ENCODE assay signal across 16 cellular contexts in genomic region chr20:62208805-62209755, GRCh38. TPM values are rescaled to one million over a fixed set of nuclear protein-coding genes. Genes with fewer than 3 reads are reported as not detected.
DNase-seq lines count a peak whose midpoint lies in the region; ATAC-seq and TF ChIP-seq lines count a peak whose summit lies in the region.
"Had no signal": no experiment of that assay in that cellular context is flagged by ENCODE, and none has a peak within 500 bp of the region (broad histone marks: within the 10 kb centered on the region; RNA-seq: fewer than 3 reads in every experiment).

No MANE protein-coding gene starts in this region.

- CTCF ChIA-PET in MCF 10A (lab: Yijun Ruan, JAX): interaction anchor here (0.6 to 1.0 kb wide), 4 partner anchors 13 to 446 kb away, joined by 3 to 6 read pairs (median 4); no protein-coding TSS in a partner anchor
- CTCF ChIA-PET in PC-9 (lab: Charles Lee): no interaction called here

- no peak for TF ChIP-seq POLR2A in breast epithelium (IDR thresholded peaks at IDR 0.05)

- H3K4me2 ChIP-seq in PC-9: 0 out of 2 replicates have a peak overlapping the region, but pooled peaks have one; percentile 2

- H3K4me3 ChIP-seq in breast epithelium: no peak overlapping the region
- no peak overlapping the region for H3K4me3 ChIP-seq in PC-9
- no peak overlapping the region for H3K4me3 ChIP-seq in endodermal cell (ENCODE audit: low read length)
- no peak overlapping the region for H3K4me3 ChIP-seq in psoas muscle
- H3K4me3 ChIP-seq: heart right ventricle, right lobe of liver, SJSA1, thyroid gland had no signal

- no peak overlapping the region for H3K4me3 Mint-ChIP-seq in MCF 10A (ENCODE audit: unreplicated experiment)
- no peak overlapping the region for H3K4me3 Mint-ChIP-seq in endodermal cell
- H3K4me3 Mint-ChIP-seq: activated naive CD8-positive, alpha-beta T cell had no signal

- ATAC-seq in psoas muscle: peak; percentile 80 to 91 (median 88)
- ATAC-seq: heart right ventricle had no signal

- H4K20me1 ChIP-seq in PC-9 (ENCODE audit: insufficient read depth): peaks cover 18% of the 10 kb centered on the region

- H3K79me2 ChIP-seq in PC-9 (ENCODE audit: low read depth): no peaks in the 10 kb centered on the region

- peak; percentile 9 for TF ChIP-seq CTCF in MCF 10A (IDR thresholded peaks at IDR 0.05; ENCODE audit: unreplicated experiment)
- no peak for TF ChIP-seq CTCF in breast epithelium (IDR thresholded peaks at IDR 0.05)
- peak; percentile 52; the same call in 1 of the 2 replicates for TF ChIP-seq CTCF in PC-9 (conservative IDR thresholded peaks at IDR 0.05)
- peak; percentile 38 for TF ChIP-seq CTCF in endodermal cell (conservative IDR thresholded peaks at IDR 0.05)
- TF ChIP-seq CTCF in psoas muscle (IDR thresholded peaks at IDR 0.05): peak; percentile 41

- H3K9me3 Mint-ChIP-seq in MCF 10A (ENCODE audit: unreplicated experiment): no peaks in the 10 kb centered on the region
- no peaks in the 10 kb centered on the region for H3K9me3 Mint-ChIP-seq in endodermal cell

- H3K36me3 ChIP-seq in breast epithelium (no peaks in the 10 kb centered on the region), PC-9 (ENCODE audit: low read depth) (no peaks in the 10 kb centered on the region), endodermal cell (ENCODE audit: control insufficient read depth, insufficient read depth, low read length) (no peaks in the 10 kb centered on the region), psoas muscle (ENCODE audit: insufficient read depth in 1 of 2, low read depth in 1 of 2) (no peaks in the 10 kb centered on the region)
- H3K36me3 ChIP-seq: right lobe of liver, SJSA1, thyroid gland had no signal

- POLR2A ChIA-PET in MCF 10A (lab: Yijun Ruan, JAX): no interaction called here
- POLR2A ChIA-PET in PC-9 (lab: Charles Lee; ENCODE audit: unreplicated experiment): interaction anchor here (0.7 kb wide), 2 partner anchors 179 to 192 kb away, joined by 3 to 10 read pairs; no protein-coding TSS in a partner anchor

- H3K27me3 ChIP-seq in breast epithelium: peaks cover 6 to 30% of the 10 kb centered on the region in 2 donors
- H3K27me3 ChIP-seq in PC-9 (ENCODE audit: insufficient read depth, low read depth): peaks cover 10% of the 10 kb centered on the region
- H3K27me3 ChIP-seq in endodermal cell (ENCODE audit: control insufficient read depth, insufficient read depth, low read length, poor library complexity, severe bottlenecking): peaks cover under 1% of the 10 kb centered on the region
- H3K27me3 ChIP-seq in psoas muscle (ENCODE audit: insufficient read depth in 3 of 3, low read length in 2 of 3): peaks cover 0 to 25% (median 9%) of the 10 kb centered on the region in 3 donors
- H3K27me3 ChIP-seq: right lobe of liver, thyroid gland had no signal

- DNase-seq in MCF 10A (ENCODE audit: unreplicated experiment): peak; percentile 42
- DNase-seq in breast epithelium (ENCODE audit: low spot score in 2 of 2): no peak
- peak; percentile 54 to 66 for DNase-seq in PC-9
- DNase-seq in endodermal cell: peak; percentile 83
- peak; percentile 51 to 82 for DNase-seq in psoas muscle
- DNase-seq in activated naive CD4-positive, alpha-beta T cell treated with Interleukin-2 at 50 U/mL for 16 hours: no peak
- DNase-seq in H4 (ENCODE audit: low spot score): no peak
- no peak for DNase-seq in substantia nigra (lab: John Stamatoyannopoulos, UW)
- DNase-seq: KG1, midbrain, NCI-H2227 treated with DMSO at 0.1 percent for 48 hours, thyroid gland had no signal

- H2AFZ ChIP-seq in PC-9: no peak overlapping the region

- H3K27me3 Mint-ChIP-seq in MCF 10A (ENCODE audit: insufficient read depth, unreplicated experiment): peaks cover 5% of the 10 kb centered on the region
- peaks cover 2% of the 10 kb centered on the region for H3K27me3 Mint-ChIP-seq in endodermal cell (ENCODE audit: insufficient read depth)
- H3K27me3 Mint-ChIP-seq: activated naive CD8-positive, alpha-beta T cell had no signal

- no peak overlapping the region for H3K9ac ChIP-seq in endodermal cell (ENCODE audit: extremely low read depth, low read length, poor library complexity, severe bottlenecking)

- no TSS peak for BruUV-seq in MCF 10A (replicated peaks; lab: Mats Ljungman, UMichigan)
- BruUV-seq in PC-9 (replicated peaks; lab: Mats Ljungman, UMichigan): no TSS peak

- H3K9me3 ChIP-seq in breast epithelium (no peaks in the 10 kb centered on the region), PC-9 (ENCODE audit: insufficient read depth, low read depth) (no peaks in the 10 kb centered on the region), endodermal cell (ENCODE audit: control insufficient read depth, low read length) (no peaks in the 10 kb centered on the region), psoas muscle (no peaks in the 10 kb centered on the region)
- H3K9me3 ChIP-seq: heart right ventricle, right lobe of liver, SJSA1, thyroid gland had no signal

- 62 to 81% methylated on average over 17 to 26 of the region's 27 CpGs for WGBS in endodermal cell (ENCODE audit: insufficient coverage in 1 of 2, insufficient read length in 1 of 2), 2 experiments
- WGBS in psoas muscle, 3 donors: 29 to 38% (median 31%) methylated on average over 27 of the region's 27 CpGs

- intact Hi-C loops in MCF 10A (cut with micrococcal nuclease): no loop called here
- intact Hi-C loops in breast epithelium (cut with DNase I; ENCODE audit: low total_unique reads): no loop called here
- intact Hi-C loops in PC-9 (cut with micrococcal nuclease; ENCODE audit: unreplicated experiment): no loop called here
- intact Hi-C loops in psoas muscle (cut with DNase I): no loop called here

- no peaks in the 10 kb centered on the region for H3K36me3 Mint-ChIP-seq in MCF 10A (ENCODE audit: insufficient read depth, unreplicated experiment)
- H3K36me3 Mint-ChIP-seq in endodermal cell (ENCODE audit: low read depth): no peaks in the 10 kb centered on the region
- H3K36me3 Mint-ChIP-seq: activated naive CD8-positive, alpha-beta T cell had no signal

- H3K9me2 ChIP-seq in PC-9 (ENCODE audit: insufficient read depth): no peaks in the 10 kb centered on the region

- H3F3A ChIP-seq in PC-9 (ENCODE audit: insufficient read depth, low read depth): peaks cover 16% of the 10 kb centered on the region; the same call in 1 of the 2 replicates

- H3K27ac ChIP-seq in breast epithelium (no peak overlapping the region), PC-9 (no peak overlapping the region), endodermal cell (ENCODE audit: low read depth, low read length) (no peak overlapping the region), psoas muscle (no peak overlapping the region), substantia nigra (ENCODE audit: low read depth, low read length, poor library complexity, severe bottlenecking) (no peak overlapping the region)
- H3K27ac ChIP-seq: heart right ventricle, right lobe of liver, SJSA1, thyroid gland had no signal

- H3K27ac Mint-ChIP-seq in MCF 10A (ENCODE audit: low read depth, unreplicated experiment) (no peak overlapping the region), endodermal cell (no peak overlapping the region)
- H3K27ac Mint-ChIP-seq: activated naive CD8-positive, alpha-beta T cell had no signal

- H3K4me1 ChIP-seq in breast epithelium (no peaks in the 10 kb centered on the region), PC-9 (replicated peaks; ENCODE audit: insufficient read depth) (no peaks in the 10 kb centered on the region), endodermal cell (ENCODE audit: control insufficient read depth, insufficient read depth, low read length) (no peaks in the 10 kb centered on the region), psoas muscle (peaks cover 12% of the 10 kb centered on the region)
- H3K4me1 ChIP-seq: heart right ventricle, right lobe of liver, SJSA1, thyroid gland had no signal

- H3K4me1 Mint-ChIP-seq in MCF 10A (ENCODE audit: insufficient read depth, unreplicated experiment) (no peaks in the 10 kb centered on the region), endodermal cell (no peaks in the 10 kb centered on the region)

RNA-seq across cellular contexts. Expression of gene HRH3, which starts 11.0 kb away (rescaled TPM):
- not detected in 2 replicates for total RNA-seq in MCF 10A (2022)
- total RNA-seq in breast epithelium: not detected
- total RNA-seq in PC-9 (2021): not detected in 2 replicates
- under 1 TPM in 1 of 2 donors, not detected in 1; 0.44 TPM for total RNA-seq in endodermal cell
- polyA plus RNA-seq in endodermal cell (2013, experiment 1 of 2): 1.5 TPM
- 1.4 TPM for polyA plus RNA-seq in endodermal cell (2013, experiment 2 of 2)
- not detected for total RNA-seq in psoas muscle
- under 1 TPM in 1 of 3 donors, not detected in 2; 0.03 TPM for polyA plus RNA-seq in psoas muscle
- not detected in 2 replicates for total RNA-seq in H4 (2014; rRNA removed; shearing (Covaris generic))
- total RNA-seq: heart right ventricle, right lobe of liver, SJSA1, thyroid gland had no signal
- polyA plus RNA-seq: heart right ventricle had no signal

RNA-seq across cellular contexts. Expression of gene MTG2, which starts 26.3 kb away (rescaled TPM):
- 46.9 and 61.0 TPM in 2 replicates for total RNA-seq in MCF 10A (2022)
- 10 to 100 TPM; 16.3 to 32.1 (median 25.6) TPM for total RNA-seq in breast epithelium
- total RNA-seq in PC-9 (2021): 58.1 and 62.5 TPM in 2 replicates
- 10 to 100 TPM; 28.2 to 29.6 TPM for total RNA-seq in endodermal cell
- 23.8 TPM for polyA plus RNA-seq in endodermal cell (2013, experiment 1 of 2)
- polyA plus RNA-seq in endodermal cell (2013, experiment 2 of 2): 21.6 TPM
- 10 to 100 TPM; 29.5 to 56.5 (median 39.6) TPM for total RNA-seq in psoas muscle
- 10 to 100 TPM; 25.0 to 56.2 (median 46.7) TPM for polyA plus RNA-seq in psoas muscle
- 13.3 and 18.0 TPM in 2 replicates for total RNA-seq in H4 (2014; rRNA removed; shearing (Covaris generic))

RNA-seq across cellular contexts. Expression of gene OSBPL2, which starts 29.2 kb away (rescaled TPM):
- total RNA-seq in MCF 10A (2022): 38.8 and 51.9 TPM in 2 replicates
- total RNA-seq in breast epithelium: 10 to 100 TPM; 25.0 to 46.1 (median 38.0) TPM
- 84.8 and 90.7 TPM in 2 replicates for total RNA-seq in PC-9 (2021)
- total RNA-seq in endodermal cell: 10 to 100 TPM; 46.7 to 50.3 TPM
- polyA plus RNA-seq in endodermal cell (2013, experiment 1 of 2): 21.6 TPM
- polyA plus RNA-seq in endodermal cell (2013, experiment 2 of 2): 22.1 TPM
- total RNA-seq in psoas muscle: 10 to 100 TPM; 19.8 to 30.9 (median 24.8) TPM
- polyA plus RNA-seq in psoas muscle: 10 to 100 TPM in 2 of 3 donors, 1 to 10 TPM in 1; 9.6 to 22.8 (median 11.4) TPM
- 12.5 and 17.7 TPM in 2 replicates for total RNA-seq in H4 (2014; rRNA removed; shearing (Covaris generic))

Comparison
In these comparisons a context has a peak if more than half of its experiments do, and no peak if none do; other contexts are left out.
1. DNase-seq: peak in MCF 10A (single experiment), PC-9 (2 of 2), endodermal cell (single experiment) and psoas muscle (2 of 2); none in breast epithelium (0 of 2), activated naive CD4-positive, alpha-beta T cell treated with Interleukin-2 at 50 U/mL for 16 hours (single experiment), H4 (single experiment) and substantia nigra (0 of 49).
2. CTCF ChIP-seq: peak in MCF 10A (single experiment), PC-9 (single experiment), endodermal cell (single experiment) and psoas muscle (single experiment); none in breast epithelium (0 of 3).